In genomic region chr15:66907826-66908502, GRCh38 we compare ENCODE assay signal across 11 cellular contexts.
DNase-seq lines count a peak whose midpoint lies in the region; ATAC-seq and TF ChIP-seq lines count a peak whose summit lies in the region.
"Had no signal": no experiment of that assay in that cellular context is flagged by ENCODE, and none has a peak within 500 bp of the region (broad histone marks: within the 10 kb centered on the region; RNA-seq: fewer than 3 reads in every experiment).

No MANE protein-coding gene starts in this region.

- H3K36me3 ChIP-seq in sigmoid colon: no peaks in the 10 kb centered on the region

- TF ChIP-seq CTCF in GM12864 (IDR thresholded peaks at IDR 0.05; ENCODE audit: low read depth, low read length, missing control alignments): no peak
- no peak for TF ChIP-seq CTCF in sigmoid colon (IDR thresholded peaks at IDR 0.05)
- TF ChIP-seq CTCF in omental fat pad (IDR thresholded peaks at IDR 0.05): no peak

- no peaks in the 10 kb centered on the region for H3K9me3 ChIP-seq in sigmoid colon

- H3K27me3 ChIP-seq in sigmoid colon: no peaks in the 10 kb centered on the region

- no peak for TF ChIP-seq EP300 in sigmoid colon (IDR thresholded peaks at IDR 0.05)

- no peak for TF ChIP-seq POLR2A in sigmoid colon (IDR thresholded peaks at IDR 0.05)

- H3K4me3 ChIP-seq in GM12864 (ENCODE audit: low read depth, low read length) (no peak overlapping the region), sigmoid colon (no peak overlapping the region)

- ATAC-seq in Right ventricle myocardium superior (ENCODE audit: poor library complexity) (peak; percentile 83), omental fat pad (ENCODE audit: low FRiP score) (no peak)
- ATAC-seq: natural killer cell treated with Interleukin-12 subunit alpha and Interleukin-12 subunit beta and Interleukin-15 and Interleukin-18, amount 100 ng/mL, for 72 hours had no signal

- WGBS in sigmoid colon, 2 donors: 38 to 62% methylated on average over 6 of the region's 6 CpGs

- peak overlapping the region; percentile 71 to 83 (median 79) for H3K27ac ChIP-seq in sigmoid colon

- peak; percentile 41 for DNase-seq in GM12864 (ENCODE audit: low read depth)
- DNase-seq in OCI-M1 (lab: John Stamatoyannopoulos, UW): peak; percentile 84
- peak; percentile 74 for DNase-seq in Right ventricle myocardium superior
- peak; percentile 88 for DNase-seq in sigmoid colon
- no peak for DNase-seq in NCI-H187 treated with DMSO at 0.1 percent for 48 hours (lab: John Stamatoyannopoulos, UW)
- DNase-seq in NCI-H748 treated with DMSO at 0.1 percent for 48 hours (lab: John Stamatoyannopoulos, UW): no peak
- no peak for DNase-seq in activated gamma-delta T cell (lab: John Stamatoyannopoulos, UW)
- DNase-seq in omental fat pad (ENCODE audit: low spot score): no peak
- DNase-seq: activated CD4-positive, alpha-beta T cell treated with anti-CD3 and anti-CD28 coated beads, Interleukin-2, amount 50 U/mL, for 1 hour; HFFc6 had no signal

- intact Hi-C loops in Right ventricle myocardium superior (cut with DNase I): no loop called here
- intact Hi-C loops in sigmoid colon (cut with DNase I): no loop called here

- peaks cover 0 to 40% (median 26%) of the 10 kb centered on the region in 4 donors for H3K4me1 ChIP-seq in sigmoid colon

Comparison
In these comparisons a context has a peak if more than half of its experiments do, and no peak if none do; other contexts are left out.
1. DNase-seq: peak in GM12864 (single experiment), OCI-M1 (single experiment), Right ventricle myocardium superior (single experiment) and sigmoid colon (single experiment); none in NCI-H187 treated with DMSO at 0.1 percent for 48 hours (single experiment), NCI-H748 treated with DMSO at 0.1 percent for 48 hours (single experiment), activated gamma-delta T cell (single experiment) and omental fat pad (single experiment).